Comparison of ENCODE assay signal across 10 cellular contexts in genomic region chr3:9786825-9787654, GRCh38. TPM values are rescaled to one million over a fixed set of nuclear protein-coding genes. Genes with fewer than 3 reads are reported as not detected.
DNase-seq lines count a peak whose midpoint lies in the region; ATAC-seq and TF ChIP-seq lines count a peak whose summit lies in the region.
"Had no signal": no experiment of that assay in that cellular context is flagged by ENCODE, and none has a peak within 500 bp of the region (broad histone marks: within the 10 kb centered on the region; RNA-seq: fewer than 3 reads in every experiment).

No MANE protein-coding gene starts in this region.

- ATAC-seq in natural killer cell treated with Interleukin-12 subunit alpha and Interleukin-12 subunit beta and Interleukin-15 and Interleukin-18, amount 100 ng/mL, for 72 hours = no peak
- no peak for ATAC-seq in natural killer cell
- ATAC-seq in upper lobe of right lung = peak; percentile 31
- no peak for ATAC-seq in HG03159 (IDR thresholded peaks at IDR 0.05; ENCODE audit: unreplicated experiment)

- no peaks in the 10 kb centered on the region for H3K27me3 Mint-ChIP-seq in natural killer cell treated with Interleukin-12 subunit alpha and Interleukin-12 subunit beta and Interleukin-15 and Interleukin-18, amount 100 ng/mL, for 72 hours
- no peaks in the 10 kb centered on the region for H3K27me3 Mint-ChIP-seq in natural killer cell (ENCODE audit: low read depth in 2 of 2)

- H3K27me3 ChIP-seq in upper lobe of right lung = no peaks in the 10 kb centered on the region
- H3K27me3 ChIP-seq: SJSA1 had no signal

- peaks cover 14% of the 10 kb centered on the region for H3K4me1 ChIP-seq in upper lobe of right lung

- H3K4me3 Mint-ChIP-seq in natural killer cell treated with Interleukin-12 subunit alpha and Interleukin-12 subunit beta and Interleukin-15 and Interleukin-18, amount 100 ng/mL, for 72 hours = no peak overlapping the region
- no peak overlapping the region for H3K4me3 Mint-ChIP-seq in natural killer cell

- H3K9me3 ChIP-seq in upper lobe of right lung = no peaks in the 10 kb centered on the region
- H3K9me3 ChIP-seq: SJSA1 had no signal

- no peak for DNase-seq in natural killer cell treated with Interleukin-12 subunit alpha and Interleukin-12 subunit beta and Interleukin-15 and Interleukin-18, amount 100 ng/mL, for 72 hours (ENCODE audit: low spot score)
- DNase-seq in natural killer cell (no peak), SK-MEL-5 (ENCODE audit: low read depth, low spot score) (peak; percentile 59), epithelial cell of esophagus (ENCODE audit: low read depth) (no peak), upper lobe of right lung (no peak), SKM-1 treated with dmso at 0.1 percent for 144 hours (lab: John Stamatoyannopoulos, UW; ENCODE audit: unreplicated experiment) (no peak), NCI-H1694 (lab: John Stamatoyannopoulos, UW) (no peak)
- DNase-seq: GOT3 had no signal

- intact Hi-C loops in natural killer cell (cut with micrococcal nuclease) = no loop called here
- intact Hi-C loops in upper lobe of right lung (cut with DNase I) = no loop called here

- peak overlapping the region; percentile 9 to 21 for H3K27ac Mint-ChIP-seq in natural killer cell treated with Interleukin-12 subunit alpha and Interleukin-12 subunit beta and Interleukin-15 and Interleukin-18, amount 100 ng/mL, for 72 hours
- H3K27ac Mint-ChIP-seq in natural killer cell = peak overlapping the region in 1 of 2 donors; percentile 22

- H3K36me3 Mint-ChIP-seq in natural killer cell treated with Interleukin-12 subunit alpha and Interleukin-12 subunit beta and Interleukin-15 and Interleukin-18, amount 100 ng/mL, for 72 hours = peaks cover 36% of the 10 kb centered on the region
- peaks cover 21% of the 10 kb centered on the region for H3K36me3 Mint-ChIP-seq in natural killer cell

- no peak overlapping the region for H3K27ac ChIP-seq in upper lobe of right lung
- H3K27ac ChIP-seq: SJSA1 had no signal

- no peak for TF ChIP-seq CTCF in natural killer cell (IDR thresholded peaks at IDR 0.05)
- peak; percentile 50 for TF ChIP-seq CTCF in epithelial cell of esophagus (IDR thresholded peaks at IDR 0.05; ENCODE audit: insufficient read depth, low read depth, low read length, missing control alignments)
- TF ChIP-seq CTCF in upper lobe of right lung (IDR thresholded peaks at IDR 0.05) = peak; percentile 40

- H3K4me1 Mint-ChIP-seq in natural killer cell treated with Interleukin-12 subunit alpha and Interleukin-12 subunit beta and Interleukin-15 and Interleukin-18, amount 100 ng/mL, for 72 hours (ENCODE audit: low read depth in 2 of 2) = peaks cover 37 to 46% of the 10 kb centered on the region in 2 donors
- peaks cover 42 to 56% of the 10 kb centered on the region in 2 donors for H3K4me1 Mint-ChIP-seq in natural killer cell

- H3K9me3 Mint-ChIP-seq in natural killer cell treated with Interleukin-12 subunit alpha and Interleukin-12 subunit beta and Interleukin-15 and Interleukin-18, amount 100 ng/mL, for 72 hours = no peaks in the 10 kb centered on the region
- no peaks in the 10 kb centered on the region for H3K9me3 Mint-ChIP-seq in natural killer cell

- in situ Hi-C loops in SK-MEL-5 (cut with HindIII; ENCODE audit: low pct_unique_long_range_greater_than_20kb, low sequenced_read_pairs) = no loop called here

- no peak overlapping the region for H3K4me3 ChIP-seq in epithelial cell of esophagus (ENCODE audit: low read length)
- no peak overlapping the region for H3K4me3 ChIP-seq in upper lobe of right lung
- H3K4me3 ChIP-seq: SJSA1 had no signal

- H3K36me3 ChIP-seq in upper lobe of right lung = peaks cover 75% of the 10 kb centered on the region

RNA-seq across cellular contexts. Expression of gene TADA3, which starts 5.2 kb away (rescaled TPM):
- 10 to 100 TPM; 58.3 to 65.6 TPM for total RNA-seq in natural killer cell treated with Interleukin-12 subunit alpha and Interleukin-12 subunit beta and Interleukin-15 and Interleukin-18, amount 100 ng/mL, for 72 hours
- total RNA-seq in natural killer cell (10 to 100 TPM; 59.2 to 73.7 (median 69.2) TPM), upper lobe of right lung (55.8 TPM)
- total RNA-seq in SK-MEL-5 (2014; rRNA removed; shearing (Covaris generic)) = 74.0 and 75.7 TPM in 2 replicates
- 79.6 and 88.5 TPM in 2 replicates for polyA plus RNA-seq in SK-MEL-5 (2015; cell fraction: cytosol; rRNA removed)
- polyA plus RNA-seq in SK-MEL-5 (2015; cell fraction: nucleus; rRNA removed) = 40.1 and 48.0 TPM in 2 replicates

RNA-seq across cellular contexts. Expression of gene ARPC4, which starts 5.8 kb away (rescaled TPM):
- 100 to 1,000 TPM; 323 to 381 TPM for total RNA-seq in natural killer cell treated with Interleukin-12 subunit alpha and Interleukin-12 subunit beta and Interleukin-15 and Interleukin-18, amount 100 ng/mL, for 72 hours
- 100 to 1,000 TPM; 282 to 288 (median 285) TPM for total RNA-seq in natural killer cell
- 251 and 255 TPM in 2 replicates for total RNA-seq in SK-MEL-5 (2014; rRNA removed; shearing (Covaris generic))
- polyA plus RNA-seq in SK-MEL-5 (2015; cell fraction: cytosol; rRNA removed) = 195 and 279 TPM in 2 replicates
- polyA plus RNA-seq in SK-MEL-5 (2015; cell fraction: nucleus; rRNA removed) = 94.7 and 98.9 TPM in 2 replicates
- total RNA-seq in upper lobe of right lung = 148 TPM

RNA-seq across cellular contexts. Expression of gene CAMK1, which starts 17.3 kb away (rescaled TPM):
- 10 to 100 TPM; 19.8 to 24.4 TPM for total RNA-seq in natural killer cell treated with Interleukin-12 subunit alpha and Interleukin-12 subunit beta and Interleukin-15 and Interleukin-18, amount 100 ng/mL, for 72 hours
- total RNA-seq in natural killer cell = 10 to 100 TPM in 1 of 3 donors, 1 to 10 TPM in 2; 7.4 to 20.4 (median 8.7) TPM
- 0.19 and 0.32 TPM in 2 replicates for total RNA-seq in SK-MEL-5 (2014; rRNA removed; shearing (Covaris generic))
- polyA plus RNA-seq in SK-MEL-5 (2015; cell fraction: cytosol; rRNA removed) = 0.10 and 1.1 TPM in 2 replicates
- polyA plus RNA-seq in SK-MEL-5 (2015; cell fraction: nucleus; rRNA removed) = 0.67 and 0.68 TPM in 2 replicates
- 35.7 TPM for total RNA-seq in upper lobe of right lung

RNA-seq across cellular contexts. Expression of gene TTLL3, which starts 23.0 kb away (rescaled TPM):
- total RNA-seq in natural killer cell treated with Interleukin-12 subunit alpha and Interleukin-12 subunit beta and Interleukin-15 and Interleukin-18, amount 100 ng/mL, for 72 hours = 10 to 100 TPM; 50.0 to 91.3 TPM
- total RNA-seq in natural killer cell = 100 to 1,000 TPM; 133 to 137 (median 136) TPM
- 4.2 and 4.4 TPM in 2 replicates for total RNA-seq in SK-MEL-5 (2014; rRNA removed; shearing (Covaris generic))
- 2.6 and 4.1 TPM in 2 replicates for polyA plus RNA-seq in SK-MEL-5 (2015; cell fraction: cytosol; rRNA removed)
- polyA plus RNA-seq in SK-MEL-5 (2015; cell fraction: nucleus; rRNA removed) = 122 and 139 TPM in 2 replicates
- total RNA-seq in upper lobe of right lung = 37.3 TPM

RNA-seq across cellular contexts. Expression of gene OGG1, which starts 37.3 kb away (rescaled TPM):
- 10 to 100 TPM; 35.9 to 42.5 TPM for total RNA-seq in natural killer cell treated with Interleukin-12 subunit alpha and Interleukin-12 subunit beta and Interleukin-15 and Interleukin-18, amount 100 ng/mL, for 72 hours
- total RNA-seq in natural killer cell = 10 to 100 TPM; 33.4 to 52.1 (median 34.7) TPM
- total RNA-seq in SK-MEL-5 (2014; rRNA removed; shearing (Covaris generic)) = 11.0 and 16.0 TPM in 2 replicates
- 17.3 and 26.8 TPM in 2 replicates for polyA plus RNA-seq in SK-MEL-5 (2015; cell fraction: cytosol; rRNA removed)
- polyA plus RNA-seq in SK-MEL-5 (2015; cell fraction: nucleus; rRNA removed) = 27.5 and 47.7 TPM in 2 replicates
- total RNA-seq in upper lobe of right lung = 17.2 TPM
